Comparison of ENCODE assay signal across 24 cellular contexts in genomic region chr18:42712065-42712464, GRCh38.
"Had no signal": no experiment of that assay in that cellular context is flagged by ENCODE, and none has a peak within 500 bp of the region (broad histone marks: within the 10 kb centered on the region; RNA-seq: fewer than 3 reads in every experiment).

No MANE protein-coding gene starts in this region.

- H3K4me3 ChIP-seq: hepatocyte, left ventricle myocardium inferior, lung, mucosa of descending colon, ovary, right atrium auricular region, right lobe of liver, suprapubic skin, thoracic aorta, tibial artery, upper lobe of right lung had no signal

- H3K36me3 ChIP-seq: left ventricle myocardium inferior, ovary, right atrium auricular region, right lobe of liver, suprapubic skin, thoracic aorta, tibial artery, upper lobe of right lung had no signal

- H3K4me1 ChIP-seq: left ventricle myocardium inferior, right atrium auricular region, right lobe of liver, tibial artery, upper lobe of right lung had no signal

- H3K4me2 ChIP-seq: hepatocyte had no signal

- H3K4me3 Mint-ChIP-seq: memory B cell; naive thymus-derived CD4-positive, alpha-beta T cell; natural killer cell treated with Interleukin-12 subunit alpha and Interleukin-12 subunit beta and Interleukin-15 and Interleukin-18, amount 100 ng/mL, for 72 hours; stimulated activated naive CD8-positive, alpha-beta T cell treated with anti-CD3 and anti-CD28 coated beads, Interleukin-15, Interleukin-2, amounts not matched to agents 100 ng/mL and 50 ng/mL, for 24 hours had no signal

- H3K79me2 ChIP-seq: hepatocyte had no signal

- H3K36me3 Mint-ChIP-seq: memory B cell; naive thymus-derived CD4-positive, alpha-beta T cell; natural killer cell treated with Interleukin-12 subunit alpha and Interleukin-12 subunit beta and Interleukin-15 and Interleukin-18, amount 100 ng/mL, for 72 hours had no signal

- H3K4me1 Mint-ChIP-seq: memory B cell; naive thymus-derived CD4-positive, alpha-beta T cell had no signal

- ATAC-seq: mucosa of descending colon; naive thymus-derived CD4-positive, alpha-beta T cell; natural killer cell treated with Interleukin-12 subunit alpha and Interleukin-12 subunit beta and Interleukin-15 and Interleukin-18, amount 100 ng/mL, for 72 hours; right lobe of liver; upper lobe of right lung had no signal

- H3K27me3 ChIP-seq: hepatocyte, ovary, right atrium auricular region, right lobe of liver, suprapubic skin, tibial artery, upper lobe of right lung had no signal

- H3K27ac ChIP-seq: hepatocyte, left ventricle myocardium inferior, ovary, right atrium auricular region, right lobe of liver, suprapubic skin, thoracic aorta, tibial artery, upper lobe of right lung had no signal

- H2AFZ ChIP-seq: hepatocyte had no signal

- DNase-seq: islet precursor cell; left ventricle myocardium inferior; midbrain; mucosa of descending colon; naive thymus-derived CD4-positive, alpha-beta T cell; ovary; right lobe of liver; stimulated activated CD4-positive, alpha-beta T cell treated with anti-CD3 and anti-CD28 coated beads, Interleukin-12 subunit alpha, Interleukin-12 subunit beta, amount 100 ng/mL, for 4 hours; stimulated activated CD4-positive, alpha-beta T cell treated with anti-CD3 and anti-CD28 coated beads, Interleukin-15, amount 100 ng/mL, for 24 hours; stimulated activated CD4-positive, alpha-beta T cell treated with anti-CD3 and anti-CD28 coated beads, Interleukin-2, amount 100 ng/mL, for 24 hours; stimulated activated CD4-positive, alpha-beta T cell treated with anti-CD3 and anti-CD28 coated beads, Interleukin-4, amount 100 ng/mL, for 1 hour; stimulated activated naive CD4-positive, alpha-beta T cell; tibial artery; trophoblast cell; upper lobe of right lung had no signal

- H3K27ac Mint-ChIP-seq: memory B cell; naive thymus-derived CD4-positive, alpha-beta T cell; natural killer cell treated with Interleukin-12 subunit alpha and Interleukin-12 subunit beta and Interleukin-15 and Interleukin-18, amount 100 ng/mL, for 72 hours; progenitor cell of endocrine pancreas; stimulated activated naive CD8-positive, alpha-beta T cell treated with anti-CD3 and anti-CD28 coated beads, Interleukin-15, Interleukin-2, amounts not matched to agents 100 ng/mL and 50 ng/mL, for 24 hours had no signal

- H3K27me3 Mint-ChIP-seq: memory B cell; naive thymus-derived CD4-positive, alpha-beta T cell; natural killer cell treated with Interleukin-12 subunit alpha and Interleukin-12 subunit beta and Interleukin-15 and Interleukin-18, amount 100 ng/mL, for 72 hours; progenitor cell of endocrine pancreas; stimulated activated naive CD8-positive, alpha-beta T cell treated with anti-CD3 and anti-CD28 coated beads, Interleukin-15, Interleukin-2, amounts not matched to agents 100 ng/mL and 50 ng/mL, for 24 hours had no signal

- H3K9me3 ChIP-seq: left ventricle myocardium inferior, mucosa of descending colon, ovary, right atrium auricular region, right lobe of liver, suprapubic skin, thoracic aorta, tibial artery, upper lobe of right lung had no signal
